8 cellular contexts compared by ENCODE assay signal in genomic region chr7:106731207-106731606, GRCh38.
DNase-seq lines count a peak whose midpoint lies in the region; ATAC-seq, FAIRE-seq and TF ChIP-seq lines count a peak whose summit lies in the region.

No MANE protein-coding gene starts in this region.

- H3K36me3 ChIP-seq in right lobe of liver (no peaks in the 10 kb centered on the region), HepG2 (replicated peaks in 1 of 2; ENCODE audit: control insufficient read depth in 1 of 2, insufficient read depth in 2 of 2, low read length in 2 of 2) (no peaks in the 10 kb centered on the region), kidney (ENCODE audit: control insufficient read depth in 1 of 2, insufficient read depth in 2 of 2, low read length in 2 of 2) (no peaks in the 10 kb centered on the region)

- WGBS in right lobe of liver (ENCODE audit: insufficient coverage, low coverage, low lambda C conversion rate, missing lambda C conversion rate), result 40% methylated on average over 5 of the region's 5 CpGs
- 2% methylated on average over 5 of the region's 5 CpGs for WGBS in HepG2 (ENCODE audit: low lambda C conversion rate)

- ATAC-seq in right lobe of liver (peak; percentile 18 to 51 (median 32)), HepG2 (no peak), HG03060 (IDR thresholded peaks at IDR 0.05; ENCODE audit: low read depth, unreplicated experiment) (peak; percentile 84)

- no peaks in the 10 kb centered on the region for H3K9me3 ChIP-seq in right lobe of liver
- no peaks in the 10 kb centered on the region for H3K9me3 ChIP-seq in HepG2 (ENCODE audit: low read length)
- H3K9me3 ChIP-seq in kidney (ENCODE audit: control insufficient read depth in 1 of 2, low read length in 2 of 2), result no peaks in the 10 kb centered on the region

- H3K27ac ChIP-seq in right lobe of liver, result no peak overlapping the region
- H3K27ac ChIP-seq in HepG2 (ENCODE audit: extremely low read length, insufficient read depth, low read length), result no peak overlapping the region
- H3K27ac ChIP-seq in kidney (ENCODE audit: low read depth in 2 of 2, low read length in 2 of 2), result no peak overlapping the region

- no peak overlapping the region for H2AFZ ChIP-seq in HepG2 (ENCODE audit: low read length)

- no peak for TF ChIP-seq POLR2A in right lobe of liver (IDR thresholded peaks at IDR 0.05)
- TF ChIP-seq POLR2A in HepG2 (IDR thresholded peaks at IDR 0.05; ENCODE audit: insufficient read depth in 1 of 2, low read depth in 2 of 2, low read length in 2 of 2), result no peak

- DNase-seq in right lobe of liver, result no peak
- DNase-seq in HepG2 (ENCODE audit: low spot score), result no peak
- DNase-seq in OCI-M1 (lab: John Stamatoyannopoulos, UW), result peak; percentile 64
- DNase-seq in NCI-H1436 (lab: John Stamatoyannopoulos, UW), result no peak
- no peak for DNase-seq in kidney
- DNase-seq in RKO (ENCODE audit: low spot score), result no peak
- DNase-seq in COLO829 (ENCODE audit: low spot score), result no peak

- intact Hi-C loops in right lobe of liver (cut with DNase I) (loop anchor here in 1 of 2 donors (10.0 kb wide), 1 partner anchor 66 kb away; the partner anchor contains the start of gene CCDC71L), HepG2 (cut with micrococcal nuclease; ENCODE audit: unreplicated experiment) (no loop called here), kidney (cut with DNase I) (loop anchor here (10.0 kb wide), 2 partner anchors 66 to 556 kb away; partner anchors contain the start of gene CCDC71L)

- H3K9ac ChIP-seq in HepG2 (ENCODE audit: insufficient read depth, low read depth, low read length) (no peak overlapping the region), kidney (ENCODE audit: low read length in 2 of 2) (no peak overlapping the region)

- CTCF ChIA-PET in HepG2 (lab: Yijun Ruan, JAX; ENCODE audit: low intra/inter-chr PET ratio, low total read pairs), result no interaction called here

- no peak for TF ChIP-seq EP300 in HepG2 (IDR thresholded peaks at IDR 0.05; ENCODE audit: low read depth in 2 of 2, low read length in 2 of 2)
- TF ChIP-seq EP300 in HepG2 (CRISPR knock-in tag; IDR thresholded peaks at IDR 0.05; ENCODE audit: borderline replicate concordance), result no peak

- H3K4me2 ChIP-seq in HepG2 (ENCODE audit: low read depth, low read length), result no peak overlapping the region

- H3K4me1 ChIP-seq in right lobe of liver (no peaks in the 10 kb centered on the region), HepG2 (ENCODE audit: insufficient read depth, low read length) (no peaks in the 10 kb centered on the region), kidney (ENCODE audit: control insufficient read depth in 1 of 2, insufficient read depth in 1 of 2, low read depth in 1 of 2, low read length in 2 of 2) (no peaks in the 10 kb centered on the region)

- FAIRE-seq in HepG2 (lab: Jason Lieb, UNC) (no peak), kidney (lab: Jason Lieb, UNC) (no peak)

- H4K20me1 ChIP-seq in HepG2 (ENCODE audit: insufficient read depth, low read length), result no peaks in the 10 kb centered on the region

- no peak overlapping the region for H3K4me3 ChIP-seq in right lobe of liver
- H3K4me3 ChIP-seq in HepG2 (replicated peaks in 1 of 3; ENCODE audit: insufficient read depth in 1 of 3, low read depth in 2 of 3, low read length in 3 of 3), result no peak overlapping the region
- no peak overlapping the region for H3K4me3 ChIP-seq in kidney (ENCODE audit: low read length in 2 of 2)

- in situ Hi-C loops in HepG2 (cut with HindIII; ENCODE audit: extremely low pct_ligation_motif_present, low pct_unique_long_range_greater_than_20kb), result loop anchor here (5.0 to 10.0 kb wide), 2 partner anchors 186 to 554 kb away; no protein-coding TSS in a partner anchor

- no peak for TF ChIP-seq RAD21 in HepG2 (CRISPR knock-in tag; IDR thresholded peaks at IDR 0.05)

- TF ChIP-seq CTCF in right lobe of liver (IDR thresholded peaks at IDR 0.05) (no peak), HepG2 (CRISPR knock-in tag; IDR thresholded peaks at IDR 0.05) (no peak), kidney (IDR thresholded peaks at IDR 0.05; ENCODE audit: borderline replicate concordance, extremely low read depth, insufficient read depth) (no peak)

- H3K79me2 ChIP-seq in HepG2 (ENCODE audit: insufficient read depth, low read length), result no peaks in the 10 kb centered on the region

- POLR2A ChIA-PET in HepG2 (lab: Yijun Ruan, JAX), result no interaction called here

- BruUV-seq in HepG2 (replicated peaks; lab: Mats Ljungman, UMichigan), result no TSS peak

- H3K27me3 ChIP-seq in right lobe of liver (no peaks in the 10 kb centered on the region), HepG2 (ENCODE audit: control insufficient read depth in 1 of 2, insufficient read depth in 2 of 2, low read length in 2 of 2) (no peaks in the 10 kb centered on the region)

TF ChIP-seq in HepG2, 621 proteins besides CTCF, POLR2A, EP300 and RAD21:
- no peak for TF ChIP-seq MIXL1 (CRISPR knock-in tag; IDR thresholded peaks at IDR 0.05)
TF ChIP-seq in HepG2: peak in this region for 0.
